Comparison of ENCODE assay signal across 8 cellular contexts in genomic region chr9:114484854-114485443, GRCh38. TPM values are rescaled to one million over a fixed set of nuclear protein-coding genes. Genes with fewer than 3 reads are reported as not detected.
A peak's percentile ranks its signal among the peaks of the same experiment; 100 is the strongest.
DNase-seq lines count a peak whose midpoint lies in the region; ATAC-seq and TF ChIP-seq lines count a peak whose summit lies in the region.
"Had no signal": no experiment of that assay in that cellular context is flagged by ENCODE, and none has a peak within 500 bp of the region (broad histone marks: within the 10 kb centered on the region; RNA-seq: fewer than 3 reads in every experiment).

No MANE protein-coding gene starts in this region.

- H3K27me3 ChIP-seq in foreskin keratinocyte = peaks cover 13% of the 10 kb centered on the region
- H3K27me3 ChIP-seq in WERI-Rb-1 (ENCODE audit: insufficient read depth, low read depth, severe bottlenecking) = no peaks in the 10 kb centered on the region

- peaks cover 8% of the 10 kb centered on the region for H3K4me1 ChIP-seq in foreskin keratinocyte

- no peaks in the 10 kb centered on the region for H3K36me3 ChIP-seq in WERI-Rb-1

- ATAC-seq in GM19455 (IDR thresholded peaks at IDR 0.05; ENCODE audit: unreplicated experiment) (peak; percentile 66), foreskin keratinocyte (peak; percentile 83), left lobe of liver (no peak)

- H3K9me3 ChIP-seq in WERI-Rb-1 (ENCODE audit: severe bottlenecking) = no peaks in the 10 kb centered on the region

- peak; percentile 61 for DNase-seq in HPDE6-E6E7 (ENCODE audit: extremely low spot score)
- peak; percentile 16 to 25 for DNase-seq in activated CD4-positive, alpha-beta T cell treated with anti-CD3 and anti-CD28 coated beads, Interleukin-2, amount 50 U/mL, for 4 hours
- peak; percentile 74 to 89 for DNase-seq in foreskin keratinocyte
- DNase-seq in WERI-Rb-1 = no peak
- DNase-seq in left lobe of liver (ENCODE audit: low spot score) = no peak
- no peak for DNase-seq in GM19238 (ENCODE audit: insufficient read length, low spot score)

- H3K4me3 ChIP-seq in WERI-Rb-1 (ENCODE audit: low read depth, low read length) = no peak overlapping the region

- H3K27ac ChIP-seq in foreskin keratinocyte (no peak overlapping the region), WERI-Rb-1 (no peak overlapping the region)
- H3K27ac ChIP-seq: VCaP had no signal

- TF ChIP-seq CTCF in foreskin keratinocyte (conservative IDR thresholded peaks at IDR 0.05) (no peak), WERI-Rb-1 (IDR thresholded peaks at IDR 0.05; ENCODE audit: low read depth, low read length) (no peak)

RNA-seq across cellular contexts. Expression of gene WHRN, which starts 20.3 kb away (rescaled TPM):
- total RNA-seq in foreskin keratinocyte = 2.8 and 3.4 TPM in 2 replicates
- polyA plus RNA-seq in foreskin keratinocyte = 2.0 and 2.6 TPM in 2 replicates
- total RNA-seq in left lobe of liver = 2.8 TPM

Comparison
In these comparisons a context has a peak if more than half of its experiments do, and no peak if none do; other contexts are left out.
1. DNase-seq: peak in HPDE6-E6E7 (single experiment), activated CD4-positive, alpha-beta T cell treated with anti-CD3 and anti-CD28 coated beads, Interleukin-2, amount 50 U/mL, for 4 hours (2 of 2) and foreskin keratinocyte (2 of 2); none in WERI-Rb-1 (single experiment), left lobe of liver (single experiment) and GM19238 (single experiment).